In genomic region chr2:13662055-13662454, GRCh38 we compare ENCODE assay signal across 21 cellular contexts.
"Had no signal": no experiment of that assay in that cellular context is flagged by ENCODE, and none has a peak within 500 bp of the region (broad histone marks: within the 10 kb centered on the region; RNA-seq: fewer than 3 reads in every experiment).

No MANE protein-coding gene starts in this region.

- H3K4me3 ChIP-seq: esophagus squamous epithelium, gastrocnemius medialis, left lung, tibial nerve had no signal

- H3K9me3 ChIP-seq: esophagus squamous epithelium, gastrocnemius medialis, tibial nerve had no signal

- H3K36me3 ChIP-seq: esophagus squamous epithelium, gastrocnemius medialis, left lung, tibial nerve had no signal

- H3K27ac ChIP-seq: esophagus squamous epithelium, gastrocnemius medialis, left lung, tibial nerve had no signal

- ATAC-seq: activated naive CD4-positive, alpha-beta T cell treated with anti-CD3 and anti-CD28 coated beads, Interleukin-2, amount 50 U/mL, for 72 hours; gastrocnemius medialis; left lung; WTC11 had no signal

- DNase-seq: activated CD4-positive, alpha-beta memory T cell treated with anti-CD3 and anti-CD28 coated beads for 36 hours; activated CD4-positive, alpha-beta T cell treated with anti-CD3 and anti-CD28 coated beads for 4 hours; activated gamma-delta T cell treated with Interleukin-2 at 50 U/mL for 16 hours; activated T-cell treated with anti-CD3 and anti-CD28 coated beads for 4 hours; amygdala; cerebellar nuclear complex; effector memory CD4-positive, alpha-beta T cell; esophagus squamous epithelium; gastrocnemius medialis; head of caudate nucleus; left lung; nephron progenitor cell; occipital lobe; retina; stimulated activated CD4-positive, alpha-beta T cell treated with anti-CD3 and anti-CD28 coated beads, Interleukin-12 subunit alpha, Interleukin-12 subunit beta, amount 100 ng/mL, for 4 hours; stimulated activated CD4-positive, alpha-beta T cell treated with anti-CD3 and anti-CD28 coated beads, Interleukin-1b, Interleukin-23, amount 100 ng/mL, for 48 hours; stimulated activated naive CD4-positive, alpha-beta T cell treated with Interleukin-2 at 50 U/mL for 16 hours; substantia nigra had no signal

- H3K27me3 ChIP-seq: esophagus squamous epithelium, gastrocnemius medialis, left lung, tibial nerve had no signal

- H3K4me1 ChIP-seq: esophagus squamous epithelium, gastrocnemius medialis, left lung, tibial nerve had no signal
